In genomic region chr7:158431941-158432347, GRCh38 we compare ENCODE assay signal across 9 cellular contexts.
DNase-seq lines count a peak whose midpoint lies in the region; ATAC-seq and TF ChIP-seq lines count a peak whose summit lies in the region.
"Had no signal": no experiment of that assay in that cellular context is flagged by ENCODE, and none has a peak within 500 bp of the region (broad histone marks: within the 10 kb centered on the region; RNA-seq: fewer than 3 reads in every experiment).

No MANE protein-coding gene starts in this region.

- no peaks in the 10 kb centered on the region for H4K20me1 ChIP-seq in mammary epithelial cell (ENCODE audit: insufficient read depth, low read length)

- H3K36me3 ChIP-seq in mammary epithelial cell (ENCODE audit: insufficient read depth, low read length), result no peaks in the 10 kb centered on the region
- no peaks in the 10 kb centered on the region for H3K36me3 ChIP-seq in aorta (ENCODE audit: control insufficient read depth in 1 of 2, insufficient read depth in 2 of 2, low read length in 1 of 2)

- H3K9me3 ChIP-seq in mammary epithelial cell (replicated peaks; ENCODE audit: insufficient read depth, low read length) (peaks cover 19% of the 10 kb centered on the region), aorta (ENCODE audit: control insufficient read depth, low read length) (no peaks in the 10 kb centered on the region)

- in situ Hi-C loops in mammary epithelial cell (cut with MboI; ENCODE audit: low sequenced_read_pairs in 2 of 2), result no loop called here

- no peak overlapping the region for H3K4me2 ChIP-seq in mammary epithelial cell (ENCODE audit: insufficient read depth, low read depth, low read length)

- H3K9ac ChIP-seq in mammary epithelial cell (ENCODE audit: insufficient read depth, low read length), result no peak overlapping the region

- H3K27me3 ChIP-seq in mammary epithelial cell (ENCODE audit: insufficient read depth, low read length) (no peaks in the 10 kb centered on the region), aorta (ENCODE audit: control insufficient read depth in 1 of 2, insufficient read depth in 2 of 2, low read length in 1 of 2) (no peaks in the 10 kb centered on the region)

- no peak overlapping the region for H2AFZ ChIP-seq in mammary epithelial cell (ENCODE audit: low read depth, low read length)

- H3K27ac ChIP-seq in mammary epithelial cell (ENCODE audit: insufficient read depth, low read depth, low read length) (no peak overlapping the region), aorta (ENCODE audit: low read depth in 1 of 2, low read length in 2 of 2) (no peak overlapping the region)

- H3K4me3 ChIP-seq in mammary epithelial cell (replicated peaks in 1 of 3; ENCODE audit: insufficient read depth in 1 of 3, low read depth in 2 of 3, low read length in 3 of 3), result no peak overlapping the region
- no peak overlapping the region for H3K4me3 ChIP-seq in aorta (ENCODE audit: low read length in 2 of 2)

- dilution Hi-C loops in mammary epithelial cell (cut with HindIII; ENCODE audit: low sequenced_read_pairs), result no loop called here

- H3K4me1 ChIP-seq in mammary epithelial cell (ENCODE audit: insufficient read depth, low read length) (no peaks in the 10 kb centered on the region), aorta (ENCODE audit: control insufficient read depth in 1 of 2, insufficient read depth in 2 of 2, low read length in 2 of 2) (no peaks in the 10 kb centered on the region)

- H3K79me2 ChIP-seq in mammary epithelial cell (ENCODE audit: insufficient read depth, low read length), result no peaks in the 10 kb centered on the region

- intact Hi-C loops in mammary epithelial cell (cut with micrococcal nuclease), result no loop called here
- intact Hi-C loops in aorta (cut with DNase I), result no loop called here

- TF ChIP-seq CTCF in mammary epithelial cell (conservative IDR thresholded peaks at IDR 0.05 in 1 of 2, IDR thresholded peaks at IDR 0.05 in 1 of 2; ENCODE audit: extremely low read depth in 1 of 2, insufficient read depth in 1 of 2, low read depth in 1 of 2, low read length in 2 of 2), result no peak

- peak; percentile 50 for DNase-seq in activated effector memory CD4-positive, alpha-beta T cell treated with anti-CD3 and anti-CD28 coated beads, Interleukin-2, amount 50 U/mL, for 16 hours
- no peak for DNase-seq in activated effector memory CD4-positive, alpha-beta T cell treated with Interleukin-2 at 50 U/mL for 16 hours
- DNase-seq in mammary epithelial cell (peak; percentile 51), mucosa of gallbladder (ENCODE audit: low spot score) (peak; percentile 70), aorta (peak; percentile 68 to 89), D341Med (ENCODE audit: low spot score) (no peak)
- DNase-seq in stimulated activated naive CD4-positive, alpha-beta T cell (lab: John Stamatoyannopoulos, UW), result no peak
- DNase-seq: activated CD4-positive, alpha-beta T cell treated with anti-CD3 and anti-CD28 coated beads, Interleukin-2, amount 10 ng/mL, durations not matched to agents 24 days and 14 days had no signal

- ATAC-seq in aorta (ENCODE audit: low FRiP score) (peak; percentile 82), HG03460 (IDR thresholded peaks at IDR 0.05; ENCODE audit: unreplicated experiment) (no peak)

- no TSS peak for BruUV-seq in mammary epithelial cell (replicated peaks; lab: Mats Ljungman, UMichigan)

- WGBS in mammary epithelial cell (ENCODE audit: low coverage, missing lambda C conversion rate), result 3% methylated on average over 7 of the region's 14 CpGs
- 1 to 7% methylated on average over 14 of the region's 14 CpGs for WGBS in aorta, 2 donors

- CTCF ChIA-PET in mammary epithelial cell (lab: Charles Lee; ENCODE audit: low non-redundant PET), result no interaction called here

Comparison
In these comparisons a context has a peak if more than half of its experiments do, and no peak if none do; other contexts are left out.
1. DNase-seq: peak in activated effector memory CD4-positive, alpha-beta T cell treated with anti-CD3 and anti-CD28 coated beads, Interleukin-2, amount 50 U/mL, for 16 hours (single experiment), mammary epithelial cell (single experiment), mucosa of gallbladder (single experiment) and aorta (2 of 2); none in activated effector memory CD4-positive, alpha-beta T cell treated with Interleukin-2 at 50 U/mL for 16 hours (single experiment), D341Med (single experiment) and stimulated activated naive CD4-positive, alpha-beta T cell (0 of 6).